Comparison of ENCODE assay signal across 11 cellular contexts in genomic region chr3:72889310-72890165, GRCh38. TPM values are rescaled to one million over a fixed set of nuclear protein-coding genes. Genes with fewer than 3 reads are reported as not detected.
DNase-seq lines count a peak whose midpoint lies in the region; ATAC-seq and TF ChIP-seq lines count a peak whose summit lies in the region.
"Had no signal": no experiment of that assay in that cellular context is flagged by ENCODE, and none has a peak within 500 bp of the region (broad histone marks: within the 10 kb centered on the region; RNA-seq: fewer than 3 reads in every experiment).

No MANE protein-coding gene starts in this region.

- H3K79me1 ChIP-seq in mesenchymal stem cell (replicated peaks; ENCODE audit: low read length, poor library complexity, severe bottlenecking), result peaks cover 10% of the 10 kb centered on the region

- peak overlapping the region; percentile 79 to 89 (median 83) for H3K4me3 Mint-ChIP-seq in brain

- no peaks in the 10 kb centered on the region for H3K36me3 Mint-ChIP-seq in brain

- no peak overlapping the region for H3K14ac ChIP-seq in mesenchymal stem cell (ENCODE audit: low read length in 2 of 2)

- H3K4me3 ChIP-seq in mesenchymal stem cell (ENCODE audit: insufficient read depth in 1 of 2, low read depth in 1 of 2, low read length in 2 of 2) (peak overlapping the region in 1 of 2 experiments; percentile 80), thoracic aorta (peak overlapping the region; percentile 74)

- H3K18ac ChIP-seq in mesenchymal stem cell (ENCODE audit: low read depth in 1 of 2, low read length in 2 of 2), result peak overlapping the region; percentile 19 to 83

- peak overlapping the region; percentile 35 for H4K8ac ChIP-seq in mesenchymal stem cell (ENCODE audit: low read length)

- H3K27me3 ChIP-seq in mesenchymal stem cell (ENCODE audit: control insufficient read depth in 1 of 2, insufficient read depth in 1 of 2, low read length in 2 of 2) (no peaks in the 10 kb centered on the region), thoracic aorta (replicated peaks; ENCODE audit: insufficient read depth) (no peaks in the 10 kb centered on the region)

- peak overlapping the region; percentile 80 for H4K91ac ChIP-seq in mesenchymal stem cell (ENCODE audit: low read length)

- H2BK5ac ChIP-seq in mesenchymal stem cell (ENCODE audit: low read depth, low read length, poor library complexity, severe bottlenecking), result no peak overlapping the region

- no peak overlapping the region for H2BK15ac ChIP-seq in mesenchymal stem cell (ENCODE audit: low read depth, poor library complexity, severe bottlenecking)

- peak; percentile 32 for DNase-seq in NCI-H1092 treated with DMSO at 0.1 percent for 48 hours (lab: John Stamatoyannopoulos, UW)
- no peak for DNase-seq in NCI-H1092 (lab: John Stamatoyannopoulos, UW)
- DNase-seq in mesenchymal stem cell, result peak; percentile 22
- no peak for DNase-seq in thoracic aorta (ENCODE audit: low spot score)
- DNase-seq in NCI-H2227 treated with DMSO at 0.1 percent for 48 hours (lab: John Stamatoyannopoulos, UW), result no peak
- DNase-seq: activated CD4-positive, CD25-positive, alpha-beta regulatory T cell treated with anti-CD3 and anti-CD28 coated beads, Interleukin-2, amount 50 U/mL, for 72 hours; NCI-H774 had no signal

- H3K4ac ChIP-seq in mesenchymal stem cell (ENCODE audit: low read depth in 1 of 2, low read length in 2 of 2), result no peak overlapping the region

- H3K36me3 ChIP-seq in mesenchymal stem cell (ENCODE audit: control insufficient read depth in 1 of 2, insufficient read depth in 2 of 2, low read depth in 1 of 2, low read length in 2 of 2) (no peaks in the 10 kb centered on the region), thoracic aorta (no peaks in the 10 kb centered on the region)

- no peak overlapping the region for H2BK120ac ChIP-seq in mesenchymal stem cell (ENCODE audit: low read depth, low read length)

- peak overlapping the region; percentile 87 for H2AK5ac ChIP-seq in mesenchymal stem cell (ENCODE audit: low read length, severe bottlenecking)

- H3K27me3 Mint-ChIP-seq in brain, result peaks cover 3% of the 10 kb centered on the region

- H3K4me1 Mint-ChIP-seq in brain, result peaks cover 62% of the 10 kb centered on the region

- TF ChIP-seq CTCF in brain (conservative IDR thresholded peaks at IDR 0.05) (no peak), thoracic aorta (IDR thresholded peaks at IDR 0.05) (no peak)

- H3K4me1 ChIP-seq in mesenchymal stem cell (ENCODE audit: control insufficient read depth, insufficient read depth, low read depth, low read length) (peaks cover 10% of the 10 kb centered on the region), thoracic aorta (ENCODE audit: control insufficient read depth in 1 of 2, low read depth in 2 of 2) (peaks cover 12 to 44% of the 10 kb centered on the region in 2 donors)

- H3K9ac ChIP-seq in mesenchymal stem cell (ENCODE audit: low read length), result peak overlapping the region; percentile 83

- H3K23ac ChIP-seq in mesenchymal stem cell (ENCODE audit: low read length in 2 of 2), result peak overlapping the region in 1 of 2 experiments; percentile 14

- peak overlapping the region; percentile 75 to 87 for H2BK12ac ChIP-seq in mesenchymal stem cell (ENCODE audit: low read length in 2 of 2)

- ATAC-seq in thoracic aorta (ENCODE audit: insufficient number of reproducible peaks, low FRiP score, low read depth) (no peak), GM18907 (IDR thresholded peaks at IDR 0.05; ENCODE audit: unreplicated experiment) (no peak), GM18870 (IDR thresholded peaks at IDR 0.05; ENCODE audit: unreplicated experiment) (no peak)

- H3K9me3 Mint-ChIP-seq in brain, result peaks cover 0 to 4% (median 0%) of the 10 kb centered on the region in 5 experiments

- 76% methylated on average over 11 of the region's 13 CpGs for WGBS in mesenchymal stem cell

- no peaks in the 10 kb centered on the region for H3K9me3 ChIP-seq in mesenchymal stem cell (ENCODE audit: control insufficient read depth, low read length)
- no peaks in the 10 kb centered on the region for H3K9me3 ChIP-seq in thoracic aorta

- H2AFZ ChIP-seq in mesenchymal stem cell (ENCODE audit: low read depth, low read length), result no peak overlapping the region

- peak overlapping the region; percentile 79 for H3K4me2 ChIP-seq in mesenchymal stem cell (ENCODE audit: low read length, poor library complexity, severe bottlenecking)

- peak overlapping the region in 3 of 5 experiments; percentile 59 to 94 (median 82) for H3K27ac Mint-ChIP-seq in brain

- H3K27ac ChIP-seq in mesenchymal stem cell (ENCODE audit: low read length, poor library complexity, severe bottlenecking), result no peak overlapping the region
- peak overlapping the region; percentile 74 to 78 for H3K27ac ChIP-seq in thoracic aorta
- H3K27ac ChIP-seq: 22Rv1 had no signal

RNA-seq across cellular contexts. Expression of gene GXYLT2, which starts 1.7 kb away (rescaled TPM):
- 0.88 TPM for polyA plus RNA-seq in brain (ENCODE audit: insufficient read depth, low read depth, low replicate concordance)
- 9.0 TPM for polyA plus RNA-seq in mesenchymal stem cell (2013, experiment 1 of 2)
- polyA plus RNA-seq in mesenchymal stem cell (2013, experiment 2 of 2), result 9.1 TPM
- total RNA-seq in thoracic aorta, result 10 to 100 TPM; 32.4 to 35.1 TPM

RNA-seq across cellular contexts. Expression of gene SHQ1, which starts 41.3 kb away (rescaled TPM):
- polyA plus RNA-seq in brain (ENCODE audit: insufficient read depth, low read depth, low replicate concordance), result 5.8 TPM
- 8.9 TPM for polyA plus RNA-seq in mesenchymal stem cell (2013, experiment 1 of 2)
- 8.9 TPM for polyA plus RNA-seq in mesenchymal stem cell (2013, experiment 2 of 2)
- 10 to 100 TPM in 1 of 2 donors, 1 to 10 TPM in 1; 4.5 to 12.3 TPM for total RNA-seq in thoracic aorta

Comparison
In these comparisons a context has a peak if more than half of its experiments do, and no peak if none do; other contexts are left out.
1. DNase-seq: peak in NCI-H1092 treated with DMSO at 0.1 percent for 48 hours (single experiment) and mesenchymal stem cell (single experiment); none in NCI-H1092 (single experiment), thoracic aorta (single experiment) and NCI-H2227 treated with DMSO at 0.1 percent for 48 hours (single experiment).